ENCODE assay signal across 9 cellular contexts in genomic region chr4:16001484-16001858, GRCh38. TPM values are rescaled to one million over a fixed set of nuclear protein-coding genes. Genes with fewer than 3 reads are reported as not detected.
DNase-seq lines count a peak whose midpoint lies in the region; ATAC-seq and TF ChIP-seq lines count a peak whose summit lies in the region.
"Had no signal": no experiment of that assay in that cellular context is flagged by ENCODE, and none has a peak within 500 bp of the region (broad histone marks: within the 10 kb centered on the region; RNA-seq: fewer than 3 reads in every experiment).

No MANE protein-coding gene starts in this region.

- H3K4me1 ChIP-seq in ascending aorta = no peaks in the 10 kb centered on the region
- no peaks in the 10 kb centered on the region for H3K4me1 ChIP-seq in gastrocnemius medialis

- H3K36me3 ChIP-seq in ascending aorta = peaks cover 0 to 16% of the 10 kb centered on the region in 2 donors
- no peaks in the 10 kb centered on the region for H3K36me3 ChIP-seq in gastrocnemius medialis
- H3K36me3 ChIP-seq: BLaER1 treated with 17β-estradiol and CSF1 and Interleukin-3, amounts not matched to agents 10 nM and 100 nM had no signal

- H3K9me3 ChIP-seq in ascending aorta (no peaks in the 10 kb centered on the region), gastrocnemius medialis (no peaks in the 10 kb centered on the region)
- H3K9me3 ChIP-seq: BLaER1 treated with 17β-estradiol and CSF1 and Interleukin-3, amounts not matched to agents 10 nM and 100 nM had no signal

- DNase-seq in NCI-H1417 (lab: John Stamatoyannopoulos, UW) = peak; percentile 54 to 78 (median 67)
- DNase-seq in NCI-H1417 treated with DMSO at 0.1 percent for 48 hours (lab: John Stamatoyannopoulos, UW) = no peak
- DNase-seq in H4 (ENCODE audit: low spot score) = peak; percentile 88
- peak; percentile 74 for DNase-seq in SKM-1 (lab: John Stamatoyannopoulos, UW; ENCODE audit: unreplicated experiment)
- peak in 1 of 2 donors; percentile 74 for DNase-seq in ascending aorta (ENCODE audit: low spot score in 2 of 2)
- DNase-seq in hepatic stellate cell (ENCODE audit: low spot score) = peak; percentile 72
- DNase-seq in gastrocnemius medialis = peak; percentile 20 to 56

- peak; percentile 89 to 98 for ATAC-seq in gastrocnemius medialis

- in situ Hi-C loops in gastrocnemius medialis (cut with MboI; ENCODE audit: low sequenced_read_pairs in 4 of 4) = loop anchor here (5.0 to 25.0 kb wide), 8 partner anchors 117 to 527 kb away; no protein-coding TSS in a partner anchor

- intact Hi-C loops in ascending aorta (cut with DNase I) = loop anchor here (2.0 to 5.0 kb wide), 2 partner anchors 119 to 197 kb away; no protein-coding TSS in a partner anchor
- intact Hi-C loops in gastrocnemius medialis (cut with DNase I; ENCODE audit: low total_unique reads) = loop anchor here (1.0 to 5.0 kb wide), 3 partner anchors 119 to 519 kb away; no protein-coding TSS in a partner anchor

- H3K27ac ChIP-seq in ascending aorta (no peak overlapping the region), gastrocnemius medialis (no peak overlapping the region)
- H3K27ac ChIP-seq: BLaER1 treated with 17β-estradiol and CSF1 and Interleukin-3, amounts not matched to agents 10 nM and 100 nM had no signal

- H3K4me3 ChIP-seq in ascending aorta = no peak overlapping the region
- no peak overlapping the region for H3K4me3 ChIP-seq in gastrocnemius medialis
- H3K4me3 ChIP-seq: BLaER1 treated with 17β-estradiol and CSF1 and Interleukin-3, amounts not matched to agents 10 nM and 100 nM had no signal

- peak; percentile 81 for TF ChIP-seq CTCF in LNCAP (IDR thresholded peaks at IDR 0.05)
- TF ChIP-seq CTCF in ascending aorta (IDR thresholded peaks at IDR 0.05) = peak; percentile 66 to 77 (median 66)
- peak; percentile 53 to 81 (median 73) for TF ChIP-seq CTCF in gastrocnemius medialis (IDR thresholded peaks at IDR 0.05 in 4 of 5, conservative IDR thresholded peaks at IDR 0.05 in 1 of 5)

- TF ChIP-seq POLR2A in gastrocnemius medialis (IDR thresholded peaks at IDR 0.05) = no peak

- H3K27me3 ChIP-seq in ascending aorta (no peaks in the 10 kb centered on the region), gastrocnemius medialis (no peaks in the 10 kb centered on the region)
- H3K27me3 ChIP-seq: BLaER1 treated with 17β-estradiol and CSF1 and Interleukin-3, amounts not matched to agents 10 nM and 100 nM had no signal

RNA-seq across cellular contexts. Expression of gene FGFBP2, which starts 38.5 kb away (rescaled TPM):
- total RNA-seq in H4 (2014; rRNA removed; shearing (Covaris generic)) = 0.10 and 0.27 TPM in 2 replicates
- total RNA-seq in ascending aorta (not detected), gastrocnemius medialis (1 to 10 TPM in 2 of 4 donors, under 1 TPM in 1, not detected in 1; 0.31 to 2.9 (median 1.1) TPM)
